ENCODE assay signal across 36 cellular contexts in the genomic region with DNA sequence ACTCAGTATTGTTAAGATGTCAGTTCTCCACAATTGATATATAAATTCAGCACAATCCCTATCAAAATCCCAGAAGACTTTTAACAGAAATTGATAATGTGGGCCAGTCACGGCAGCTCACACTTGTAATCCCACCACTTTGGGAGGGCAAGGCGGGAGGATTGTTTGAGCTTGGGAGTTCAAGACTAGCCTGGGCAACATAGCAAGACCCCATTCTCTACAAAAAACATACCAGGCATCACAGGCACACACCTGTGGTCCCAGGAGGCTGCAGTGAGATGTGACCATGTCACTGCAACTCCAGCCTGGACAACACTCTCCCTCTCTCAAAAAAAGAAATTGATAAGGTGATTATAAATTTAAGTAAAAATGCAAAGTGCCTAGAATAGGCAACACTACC.
"Had no signal": no experiment of that assay in that cellular context is flagged by ENCODE, and none has a peak within 500 bp of the region (broad histone marks: within the 10 kb centered on the region; RNA-seq: fewer than 3 reads in every experiment).

No MANE protein-coding gene starts in this region.

- H3K27ac Mint-ChIP-seq: activated CD4-positive, alpha-beta memory T cell treated with anti-CD3 and anti-CD28 coated beads, Interleukin-2, amount 10 ng/mL, durations not matched to agents 7 days and 5 days; activated CD4-positive, alpha-beta T cell treated with anti-CD3 and anti-CD28 coated beads for 36 hours; activated CD4-positive, alpha-beta T cell treated with anti-CD3 and anti-CD28 coated beads, Interleukin-2, amount 10 ng/mL, durations not matched to agents 7 days and 5 days; activated CD8-positive, alpha-beta memory T cell treated with anti-CD3 and anti-CD28 coated beads, Interleukin-2, amount 10 ng/mL, durations not matched to agents 7 days and 5 days; activated CD8-positive, alpha-beta T cell treated with anti-CD3 and anti-CD28 coated beads, Interleukin-2, amount 10 ng/mL, durations not matched to agents 7 days and 5 days; activated naive CD4-positive, alpha-beta T cell treated with anti-CD3 and anti-CD28 coated beads, Interleukin-2, amount 10 ng/mL, durations not matched to agents 7 days and 5 days; activated naive CD4-positive, alpha-beta T cell treated with anti-CD3 and anti-CD28 coated beads, Interleukin-2, amount 50 U/mL, for 24 hours; activated T-cell treated with anti-CD3 and anti-CD28 coated beads, Interleukin-2, amount 50 U/mL, for 24 hours; activated T-helper 2 cell treated with anti-CD3 and anti-CD28 coated beads, Interferon-gamma antibody, Interleukin-2, Interleukin-4, amounts not matched to agents 10 μg/mL and 5 μg/mL and 100 μg/mL, durations not matched to agents 14 hours and 24 hours and 36 hours; brain; T-helper 1 cell treated with Interleukin-12 subunit alpha and Interleukin-12 subunit beta and Interleukin-4 antibody, amounts not matched to agents 30 μg/mL and 1 μg/mL, for 36 hours; T-helper 2 cell treated with Interferon-gamma antibody and Interleukin-4, amounts not matched to agents 5 μg/mL and 100 μg/mL, for 36 hours had no signal

- H3K9me3 Mint-ChIP-seq: activated naive CD4-positive, alpha-beta T cell treated with anti-CD3 and anti-CD28 coated beads, Interleukin-2, amount 50 U/mL, for 24 hours; activated T-helper 2 cell treated with anti-CD3 and anti-CD28 coated beads, Interferon-gamma antibody, Interleukin-2, Interleukin-4, amounts not matched to agents 10 μg/mL and 5 μg/mL and 100 μg/mL, durations not matched to agents 14 hours and 24 hours and 36 hours; central memory CD8-positive, alpha-beta T cell; T-helper 2 cell treated with Interferon-gamma antibody and Interleukin-4, amounts not matched to agents 5 μg/mL and 100 μg/mL, for 36 hours had no signal

- H3K27me3 Mint-ChIP-seq: activated CD4-positive, alpha-beta memory T cell treated with anti-CD3 and anti-CD28 coated beads, Interleukin-2, amount 10 ng/mL, durations not matched to agents 7 days and 5 days; activated CD4-positive, alpha-beta T cell treated with anti-CD3 and anti-CD28 coated beads for 36 hours; activated CD4-positive, alpha-beta T cell treated with anti-CD3 and anti-CD28 coated beads, Interleukin-2, amount 10 ng/mL, durations not matched to agents 7 days and 5 days; activated CD8-positive, alpha-beta memory T cell treated with anti-CD3 and anti-CD28 coated beads, Interleukin-2, amount 10 ng/mL, durations not matched to agents 7 days and 5 days; activated naive CD4-positive, alpha-beta T cell treated with anti-CD3 and anti-CD28 coated beads, Interleukin-2, amount 10 ng/mL, durations not matched to agents 7 days and 5 days; activated naive CD4-positive, alpha-beta T cell treated with anti-CD3 and anti-CD28 coated beads, Interleukin-2, amount 50 U/mL, for 24 hours; activated T-cell treated with anti-CD3 and anti-CD28 coated beads, Interleukin-2, amount 50 U/mL, for 24 hours; brain; central memory CD8-positive, alpha-beta T cell had no signal

- H3K27ac ChIP-seq: ascending aorta, cardiac muscle cell, VCaP had no signal

- FAIRE-seq: bronchial epithelial cell, TTC549 had no signal

- H3K4me1 Mint-ChIP-seq: activated CD4-positive, alpha-beta memory T cell treated with anti-CD3 and anti-CD28 coated beads, Interleukin-2, amount 10 ng/mL, durations not matched to agents 7 days and 5 days; activated CD4-positive, alpha-beta T cell treated with anti-CD3 and anti-CD28 coated beads, Interleukin-2, amount 10 ng/mL, durations not matched to agents 7 days and 5 days; activated CD8-positive, alpha-beta memory T cell treated with anti-CD3 and anti-CD28 coated beads, Interleukin-2, amount 10 ng/mL, durations not matched to agents 7 days and 5 days; activated naive CD4-positive, alpha-beta T cell treated with anti-CD3 and anti-CD28 coated beads, Interleukin-2, amount 10 ng/mL, durations not matched to agents 7 days and 5 days; brain had no signal

- H3K36me3 ChIP-seq: ascending aorta, cardiac muscle cell had no signal

- H3K27me3 ChIP-seq: ascending aorta, cardiac muscle cell had no signal

- H3K9me3 ChIP-seq: ascending aorta had no signal

- DNase-seq: activated CD4-positive, alpha-beta memory T cell treated with anti-CD3 and anti-CD28 coated beads, Interleukin-2, amount 10 ng/mL, durations not matched to agents 7 days and 5 days; activated CD4-positive, alpha-beta T cell treated with anti-CD3 and anti-CD28 coated beads for 1 hour; activated CD4-positive, alpha-beta T cell treated with anti-CD3 and anti-CD28 coated beads for 36 hours; activated CD4-positive, alpha-beta T cell treated with anti-CD3 and anti-CD28 coated beads for 48 hours; activated CD4-positive, alpha-beta T cell treated with anti-CD3 and anti-CD28 coated beads, Interleukin-2, amount 10 ng/mL, durations not matched to agents 7 days and 5 days; activated CD4-positive, alpha-beta T cell treated with anti-CD3 and anti-CD28 coated beads, Interleukin-2, amount 50 U/mL, for 48 hours; activated CD4-positive, CD25-positive, alpha-beta regulatory T cell; activated CD8-positive, alpha-beta memory T cell treated with anti-CD3 and anti-CD28 coated beads for 24 hours; activated CD8-positive, alpha-beta memory T cell treated with anti-CD3 and anti-CD28 coated beads, Interleukin-2, amount 10 ng/mL, durations not matched to agents 7 days and 5 days; activated CD8-positive, alpha-beta memory T cell treated with anti-CD3 and anti-CD28 coated beads, Interleukin-2, amount 50 U/mL, for 48 hours; activated CD8-positive, alpha-beta T cell treated with anti-CD3 and anti-CD28 coated beads, Interleukin-2, amount 10 ng/mL, durations not matched to agents 7 days and 5 days; activated effector memory CD4-positive, alpha-beta T cell treated with Interleukin-2 at 50 U/mL for 16 hours; activated gamma-delta T cell; activated naive CD4-positive, alpha-beta T cell treated with anti-CD3 and anti-CD28 coated beads, Interleukin-2, amount 10 ng/mL, durations not matched to agents 7 days and 5 days; activated naive CD4-positive, alpha-beta T cell treated with Interleukin-2 at 50 U/mL for 16 hours; activated T-cell treated with anti-CD3 and anti-CD28 coated beads, Interleukin-2, amount 50 U/mL, for 24 hours; activated T-cell treated with anti-CD3 and anti-CD28 coated beads, Interleukin-2, amount 50 U/mL, for 48 hours; amygdala; anterior cingulate cortex; caudate nucleus; cerebellar nuclear complex; T-helper 1 cell; T-helper 2 cell; T-helper 9 cell had no signal

- ATAC-seq: activated CD4-positive, alpha-beta T cell treated with anti-CD3 and anti-CD28 coated beads for 36 hours; activated CD4-positive, CD25-positive, alpha-beta regulatory T cell treated with anti-CD3 and anti-CD28 coated beads, Interleukin-2, amount 50 U/mL, for 24 hours; activated CD8-positive, alpha-beta memory T cell treated with anti-CD3 and anti-CD28 coated beads, Interleukin-2, amount 10 ng/mL, durations not matched to agents 7 days and 5 days; activated CD8-positive, alpha-beta T cell treated with anti-CD3 and anti-CD28 coated beads, Interleukin-2, amount 10 ng/mL, durations not matched to agents 7 days and 5 days had no signal

- H3K4me1 ChIP-seq: ascending aorta had no signal

- H3K4me3 Mint-ChIP-seq: activated CD4-positive, alpha-beta memory T cell treated with anti-CD3 and anti-CD28 coated beads, Interleukin-2, amount 10 ng/mL, durations not matched to agents 7 days and 5 days; activated CD4-positive, alpha-beta T cell treated with anti-CD3 and anti-CD28 coated beads for 36 hours; activated CD4-positive, alpha-beta T cell treated with anti-CD3 and anti-CD28 coated beads, Interleukin-2, amount 10 ng/mL, durations not matched to agents 7 days and 5 days; activated CD8-positive, alpha-beta memory T cell treated with anti-CD3 and anti-CD28 coated beads, Interleukin-2, amount 10 ng/mL, durations not matched to agents 7 days and 5 days; activated CD8-positive, alpha-beta T cell treated with anti-CD3 and anti-CD28 coated beads, Interleukin-2, amount 10 ng/mL, durations not matched to agents 7 days and 5 days; activated naive CD4-positive, alpha-beta T cell treated with anti-CD3 and anti-CD28 coated beads, Interleukin-2, amount 10 ng/mL, durations not matched to agents 7 days and 5 days; activated naive CD4-positive, alpha-beta T cell treated with anti-CD3 and anti-CD28 coated beads, Interleukin-2, amount 50 U/mL, for 24 hours; activated T-cell treated with anti-CD3 and anti-CD28 coated beads, Interleukin-2, amount 50 U/mL, for 24 hours; brain; central memory CD8-positive, alpha-beta T cell; T-helper 1 cell treated with Interleukin-12 subunit alpha and Interleukin-12 subunit beta and Interleukin-4 antibody, amounts not matched to agents 30 μg/mL and 1 μg/mL, for 36 hours; T-helper 2 cell treated with Interferon-gamma antibody and Interleukin-4, amounts not matched to agents 5 μg/mL and 100 μg/mL, for 36 hours had no signal

- H3K4me3 ChIP-seq: ascending aorta, cardiac muscle cell had no signal
